Comparison of ENCODE assay signal across 9 cellular contexts in genomic region chr22:40289991-40290459, GRCh38. TPM values are rescaled to one million over a fixed set of nuclear protein-coding genes. Genes with fewer than 3 reads are reported as not detected.
DNase-seq lines count a peak whose midpoint lies in the region; ATAC-seq lines count a peak whose summit lies in the region.
"Had no signal": no experiment of that assay in that cellular context is flagged by ENCODE, and none has a peak within 500 bp of the region (broad histone marks: within the 10 kb centered on the region; RNA-seq: fewer than 3 reads in every experiment).

No MANE protein-coding gene starts in this region.

- H3K4me1 Mint-ChIP-seq in activated CD8-positive, alpha-beta T cell treated with anti-CD3 and anti-CD28 coated beads, Interleukin-2, amount 10 ng/mL, durations not matched to agents 7 days and 5 days (ENCODE audit: low read depth) = peaks cover 35% of the 10 kb centered on the region

- H3K27me3 Mint-ChIP-seq in activated CD8-positive, alpha-beta T cell treated with anti-CD3 and anti-CD28 coated beads, Interleukin-2, amount 10 ng/mL, durations not matched to agents 7 days and 5 days (ENCODE audit: low read depth) = no peaks in the 10 kb centered on the region

- peak; percentile 81 for DNase-seq in activated CD8-positive, alpha-beta T cell treated with anti-CD3 and anti-CD28 coated beads, Interleukin-2, amount 10 ng/mL, durations not matched to agents 7 days and 5 days
- DNase-seq in left cardiac atrium (peak; percentile 52), SW 1271 (lab: John Stamatoyannopoulos, UW) (no peak), NCI-H1694 (lab: John Stamatoyannopoulos, UW) (no peak), DMS153 (lab: John Stamatoyannopoulos, UW) (no peak)
- peak; percentile 72 for DNase-seq in stimulated activated CD8-positive, alpha-beta memory T cell treated with anti-CD3 and anti-CD28 coated beads, Interleukin-4, amount 100 ng/mL, for 48 hours
- DNase-seq: substantia nigra had no signal

- H3K36me3 Mint-ChIP-seq in activated CD8-positive, alpha-beta T cell treated with anti-CD3 and anti-CD28 coated beads, Interleukin-2, amount 10 ng/mL, durations not matched to agents 7 days and 5 days (ENCODE audit: low read depth) = peaks cover 63% of the 10 kb centered on the region

- POLR2A ChIA-PET in activated CD8-positive, alpha-beta T cell treated with anti-CD3 and anti-CD28 coated beads, Interleukin-2, amount 10 ng/mL, durations not matched to agents 7 days and 5 days (lab: Charles Lee) = interaction anchor here (0.7 to 1.9 kb wide), 4 partner anchors 9 to 245 kb away, joined by 4 to 9 read pairs (median 4); partner anchors contain the start of gene ADSL

- CTCF ChIA-PET in activated CD8-positive, alpha-beta T cell treated with anti-CD3 and anti-CD28 coated beads, Interleukin-2, amount 10 ng/mL, durations not matched to agents 7 days and 5 days (lab: Charles Lee) = interaction anchor here (1.0 to 2.1 kb wide), 6 partner anchors 10 to 246 kb away, joined by 3 to 7 read pairs (median 4); no protein-coding TSS in a partner anchor

- peak overlapping the region; percentile 43 for H3K4me3 Mint-ChIP-seq in activated CD8-positive, alpha-beta T cell treated with anti-CD3 and anti-CD28 coated beads, Interleukin-2, amount 10 ng/mL, durations not matched to agents 7 days and 5 days

- peak overlapping the region; percentile 95 for H3K27ac Mint-ChIP-seq in activated CD8-positive, alpha-beta T cell treated with anti-CD3 and anti-CD28 coated beads, Interleukin-2, amount 10 ng/mL, durations not matched to agents 7 days and 5 days

- no peaks in the 10 kb centered on the region for H3K9me3 Mint-ChIP-seq in activated CD8-positive, alpha-beta T cell treated with anti-CD3 and anti-CD28 coated beads, Interleukin-2, amount 10 ng/mL, durations not matched to agents 7 days and 5 days (ENCODE audit: insufficient read depth)

- intact Hi-C loops in left cardiac atrium (cut with DNase I) = no loop called here

- ATAC-seq in HG03066 (IDR thresholded peaks at IDR 0.05; ENCODE audit: low read depth, unreplicated experiment) (peak; percentile 76), left cardiac atrium (peak; percentile 65 to 75), HG03108 (IDR thresholded peaks at IDR 0.05; ENCODE audit: unreplicated experiment) (no peak)
- peak; percentile 92 for ATAC-seq in activated CD8-positive, alpha-beta T cell treated with anti-CD3 and anti-CD28 coated beads, Interleukin-2, amount 10 ng/mL, durations not matched to agents 7 days and 5 days

RNA-seq across cellular contexts. Expression of gene ADSL, which starts 56.3 kb away (rescaled TPM):
- total RNA-seq in activated CD8-positive, alpha-beta T cell treated with anti-CD3 and anti-CD28 coated beads, Interleukin-2, amount 10 ng/mL, durations not matched to agents 7 days and 5 days = 100 to 1,000 TPM; 109 to 118 TPM
- total RNA-seq in left cardiac atrium = 10 to 100 TPM; 37.4 to 47.0 TPM

Comparison
In these comparisons a context has a peak if more than half of its experiments do, and no peak if none do; other contexts are left out.
1. DNase-seq: peak in activated CD8-positive, alpha-beta T cell treated with anti-CD3 and anti-CD28 coated beads, Interleukin-2, amount 10 ng/mL, durations not matched to agents 7 days and 5 days (single experiment), left cardiac atrium (single experiment) and stimulated activated CD8-positive, alpha-beta memory T cell treated with anti-CD3 and anti-CD28 coated beads, Interleukin-4, amount 100 ng/mL, for 48 hours (single experiment); none in SW 1271 (0 of 2), NCI-H1694 (single experiment) and DMS153 (single experiment).